Comparison of ENCODE assay signal across 1 cellular context in genomic region chr17:38799501-38800236, GRCh38.
TF ChIP-seq lines count a peak whose summit lies in the region.

Gene PIP4K2B, minus strand, starts transcription at chr17:38799556. Its CDS starts 132 bp downstream, at chr17:38799424.

TF ChIP-seq in liver, 16 proteins besides CTCF, POLR2A, EP300 and RAD21 (continued from another document):
- TF ChIP-seq FOXA2 (IDR thresholded peaks at IDR 0.05), result peak; percentile 16
- TF ChIP-seq NR2F2 (IDR thresholded peaks at IDR 0.05), result peak; percentile 82
- TF ChIP-seq TAF1 (conservative IDR thresholded peaks at IDR 0.05), result no peak
TF ChIP-seq in liver: peak in this region for 11.
